9 cellular contexts compared by ENCODE assay signal in genomic region chr1:117841117-117841650, GRCh38.
"Had no signal": no experiment of that assay in that cellular context is flagged by ENCODE, and none has a peak within 500 bp of the region (broad histone marks: within the 10 kb centered on the region; RNA-seq: fewer than 3 reads in every experiment).

No MANE protein-coding gene starts in this region.

- H3K4me3 ChIP-seq: GM23248 had no signal

- H3K4me2 ChIP-seq: KMS-11 had no signal

- H2AFZ ChIP-seq: GM23248 had no signal

- H3K27ac ChIP-seq: GM23248, KMS-11 had no signal

- H3K9ac ChIP-seq: GM23248, KMS-11 had no signal

- DNase-seq: GM23248, GOT3, H9, HCEC 1CT, Karpas-422, KBM-7 had no signal

- FAIRE-seq: H54, HTR-8/SVneo had no signal
